Comparison of ENCODE assay signal across 10 cellular contexts in genomic region chr10:102540023-102540422, GRCh38. TPM values are rescaled to one million over a fixed set of nuclear protein-coding genes. Genes with fewer than 3 reads are reported as not detected.
DNase-seq lines count a peak whose midpoint lies in the region; ATAC-seq and TF ChIP-seq lines count a peak whose summit lies in the region.
"Had no signal": no experiment of that assay in that cellular context is flagged by ENCODE, and none has a peak within 500 bp of the region (broad histone marks: within the 10 kb centered on the region; RNA-seq: fewer than 3 reads in every experiment).

No MANE protein-coding gene starts in this region.

- POLR2A ChIA-PET in HEK293 (lab: Yijun Ruan, JAX), result no interaction called here
- POLR2A ChIA-PET in Panc1 (lab: Charles Lee), result no interaction called here

- DNase-seq in NCI-H82 (lab: John Stamatoyannopoulos, UW) (peak; percentile 15), NCI-H82 treated with DMSO at 0.1 percent for 48 hours (lab: John Stamatoyannopoulos, UW; ENCODE audit: unreplicated experiment) (no peak), Panc1 (ENCODE audit: low read depth, low spot score) (no peak), right cardiac atrium (no peak), head of caudate nucleus (no peak)
- DNase-seq: naive thymus-derived CD8-positive, alpha-beta T cell had no signal

- BruUV-seq in Panc1 (replicated peaks; lab: Mats Ljungman, UMichigan), result no TSS peak

- H3K36me3 ChIP-seq in HEK293 (ENCODE audit: control insufficient read depth in 2 of 2, insufficient read depth in 1 of 2, low read length in 2 of 2) (no peaks in the 10 kb centered on the region; a peak in 1 of 3 replicates), Panc1 (ENCODE audit: control insufficient read depth, insufficient read depth, low read length) (no peaks in the 10 kb centered on the region)

- CTCF ChIA-PET in HEK293 (lab: Yijun Ruan, JAX), result interaction anchor here (0.6 to 1.4 kb wide), 2 partner anchors 22 to 35 kb away, joined by 3 to 6 read pairs; partner anchors contain the start of gene SUFU
- CTCF ChIA-PET in Panc1 (lab: Charles Lee), result interaction anchor here (0.9 kb wide), 1 partner anchor 34 kb away, joined by 3 read pairs; no protein-coding TSS in a partner anchor

- H3K4me1 ChIP-seq in HEK293 (ENCODE audit: control insufficient read depth, insufficient read depth, low read length), result no peaks in the 10 kb centered on the region
- H3K4me1 ChIP-seq in Panc1 (ENCODE audit: control insufficient read depth, insufficient read depth, low read length), result no peaks in the 10 kb centered on the region
- no peaks in the 10 kb centered on the region for H3K4me1 ChIP-seq in right cardiac atrium (ENCODE audit: control insufficient read depth, insufficient read depth, low read length)

- H3K4me3 ChIP-seq in HEK293 (ENCODE audit: low read depth, low read length) (no peak overlapping the region), Panc1 (ENCODE audit: low read depth in 2 of 2, low read length in 2 of 2) (no peak overlapping the region), right cardiac atrium (ENCODE audit: low read length) (no peak overlapping the region)
- H3K4me3 ChIP-seq: BLaER1 treated with 17β-estradiol and CSF1 and Interleukin-3, amounts not matched to agents 10 nM and 100 nM had no signal

- TF ChIP-seq CTCF in HEK293 (tag by site-specific recombination; IDR thresholded peaks at IDR 0.05) (no peak), Panc1 (IDR thresholded peaks at IDR 0.05) (no peak)

- ATAC-seq in Panc1 (peak; percentile 86; the same call in 1 of the 2 replicates), right cardiac atrium (peak; percentile 29 to 51), GM21360 (IDR thresholded peaks at IDR 0.05; ENCODE audit: unreplicated experiment) (no peak), HG02642 (IDR thresholded peaks at IDR 0.05; ENCODE audit: poor library complexity, unreplicated experiment) (no peak)

- WGBS in right cardiac atrium, result 74% methylated on average over 1 of the region's 1 CpG

- in situ Hi-C loops in Panc1 (cut with HindIII; ENCODE audit: low pct_unique_long_range_greater_than_20kb, low sequenced_read_pairs), result no loop called here

- intact Hi-C loops in Panc1 (cut with micrococcal nuclease; ENCODE audit: unreplicated experiment) (no loop called here), right cardiac atrium (cut with DNase I) (no loop called here), head of caudate nucleus (cut with DNase I) (no loop called here)

- no peaks in the 10 kb centered on the region for H3K27me3 ChIP-seq in Panc1 (ENCODE audit: control insufficient read depth, insufficient read depth, low read length)
- no peaks in the 10 kb centered on the region for H3K27me3 ChIP-seq in right cardiac atrium (ENCODE audit: control insufficient read depth, insufficient read depth)
- H3K27me3 ChIP-seq: BLaER1 treated with 17β-estradiol and CSF1 and Interleukin-3, amounts not matched to agents 10 nM and 100 nM had no signal

- H3K9me3 ChIP-seq in HEK293 (ENCODE audit: control insufficient read depth, insufficient read depth, low read depth, low read length) (no peaks in the 10 kb centered on the region), Panc1 (ENCODE audit: control insufficient read depth, insufficient read depth, low read depth, low read length) (no peaks in the 10 kb centered on the region), right cardiac atrium (ENCODE audit: control insufficient read depth, low read length) (no peaks in the 10 kb centered on the region)
- H3K9me3 ChIP-seq: BLaER1 treated with 17β-estradiol and CSF1 and Interleukin-3, amounts not matched to agents 10 nM and 100 nM had no signal

- H3K27ac ChIP-seq in HEK293 (ENCODE audit: extremely low read depth, low read depth, low read length), result no peak overlapping the region
- no peak overlapping the region for H3K27ac ChIP-seq in Panc1 (ENCODE audit: low read length)
- H3K27ac ChIP-seq in right cardiac atrium (ENCODE audit: low read length), result no peak overlapping the region
- H3K27ac ChIP-seq: BLaER1 treated with 17β-estradiol and CSF1 and Interleukin-3, amounts not matched to agents 10 nM and 100 nM had no signal

TF ChIP-seq in HEK293, 187 proteins besides CTCF, POLR2A, EP300 and RAD21:
- peak; percentile 51; the same call in 1 of the 2 replicates for TF ChIP-seq ZBTB20 (tag by site-specific recombination; IDR thresholded peaks at IDR 0.05)
- TF ChIP-seq ZBTB6 (tag by site-specific recombination; IDR thresholded peaks at IDR 0.05), result no peak
TF ChIP-seq in HEK293: peak in this region for 1.

RNA-seq across cellular contexts. Expression of gene SUFU, which starts 36.3 kb away (rescaled TPM):
- 9.5 TPM for total RNA-seq in Panc1 (2021; ENCODE audit: unreplicated experiment)
- polyA plus RNA-seq in Panc1 (2012; ENCODE audit: insufficient read length), result 10.9 TPM
- total RNA-seq in right cardiac atrium, result 10 to 100 TPM in 3 of 4 donors, 1 to 10 TPM in 1; 7.7 to 11.8 (median 11.4) TPM
- 6.7 TPM for polyA plus RNA-seq in right cardiac atrium

RNA-seq across cellular contexts. Expression of gene ACTR1A, which starts 37.5 kb away (rescaled TPM):
- 147 TPM for total RNA-seq in Panc1 (2021; ENCODE audit: unreplicated experiment)
- polyA plus RNA-seq in Panc1 (2012; ENCODE audit: insufficient read length), result 133 TPM
- 100 to 1,000 TPM; 100 to 108 (median 107) TPM for total RNA-seq in right cardiac atrium
- polyA plus RNA-seq in right cardiac atrium, result 106 TPM

Comparison
In these comparisons a context has a peak if more than half of its experiments do, and no peak if none do; other contexts are left out.
1. ATAC-seq: peak in Panc1 (single experiment) and right cardiac atrium (2 of 2); none in GM21360 (single experiment) and HG02642 (single experiment).